ENCODE assay signal across 8 cellular contexts in genomic region chr6:157054531-157054979, GRCh38.
DNase-seq lines count a peak whose midpoint lies in the region; ATAC-seq and TF ChIP-seq lines count a peak whose summit lies in the region.
"Had no signal": no experiment of that assay in that cellular context is flagged by ENCODE, and none has a peak within 500 bp of the region (broad histone marks: within the 10 kb centered on the region; RNA-seq: fewer than 3 reads in every experiment).

No MANE protein-coding gene starts in this region.

- peaks cover 35% of the 10 kb centered on the region for H3K4me1 Mint-ChIP-seq in activated T-cell treated with anti-CD3 and anti-CD28 coated beads, Interleukin-2, amount 50 U/mL, for 72 hours (ENCODE audit: low read depth)
- H3K4me1 Mint-ChIP-seq in stimulated activated effector memory CD8-positive, alpha-beta T cell treated with anti-CD3 and anti-CD28 coated beads, Interleukin-12 subunit alpha, Interleukin-12 subunit beta, amount 100 ng/mL, for 72 hours = peaks cover 39% of the 10 kb centered on the region
- H3K4me1 Mint-ChIP-seq in type B pancreatic cell (ENCODE audit: unreplicated experiment) = peaks cover 20% of the 10 kb centered on the region

- H3K4me3 ChIP-seq in Jurkat, Clone E6-1 (ENCODE audit: low read length) = no peak overlapping the region

- H3K4me3 Mint-ChIP-seq in activated T-cell treated with anti-CD3 and anti-CD28 coated beads, Interleukin-2, amount 50 U/mL, for 72 hours = peak overlapping the region; percentile 69 to 76
- H3K4me3 Mint-ChIP-seq in stimulated activated effector memory CD8-positive, alpha-beta T cell treated with anti-CD3 and anti-CD28 coated beads, Interleukin-12 subunit alpha, Interleukin-12 subunit beta, amount 100 ng/mL, for 72 hours = peak overlapping the region; percentile 52
- no peak overlapping the region for H3K4me3 Mint-ChIP-seq in type B pancreatic cell
- H3K4me3 Mint-ChIP-seq: mesothelial cell of epicardium had no signal

- peak; percentile 84 for DNase-seq in Jurkat, Clone E6-1 (ENCODE audit: low read depth, low spot score)
- peak; percentile 30 to 56 for DNase-seq in activated T-cell treated with anti-CD3 and anti-CD28 coated beads, Interleukin-2, amount 50 U/mL, for 72 hours
- DNase-seq in stimulated activated effector memory CD8-positive, alpha-beta T cell treated with anti-CD3 and anti-CD28 coated beads, Interleukin-12 subunit alpha, Interleukin-12 subunit beta, amount 100 ng/mL, for 72 hours (ENCODE audit: low spot score in 2 of 2) = no peak
- DNase-seq in type B pancreatic cell (ENCODE audit: extremely low spot score, unreplicated experiment) = no peak
- DNase-seq in DMS53 treated with DMSO at 0.1 percent for 48 hours (lab: John Stamatoyannopoulos, UW; ENCODE audit: unreplicated experiment) = no peak

- no peaks in the 10 kb centered on the region for H3K36me3 Mint-ChIP-seq in activated T-cell treated with anti-CD3 and anti-CD28 coated beads, Interleukin-2, amount 50 U/mL, for 72 hours (ENCODE audit: insufficient read depth in 2 of 2)
- H3K36me3 Mint-ChIP-seq in stimulated activated effector memory CD8-positive, alpha-beta T cell treated with anti-CD3 and anti-CD28 coated beads, Interleukin-12 subunit alpha, Interleukin-12 subunit beta, amount 100 ng/mL, for 72 hours = peaks cover 12% of the 10 kb centered on the region
- peaks cover 16% of the 10 kb centered on the region for H3K36me3 Mint-ChIP-seq in type B pancreatic cell

- peak overlapping the region; percentile 85 for H3K27ac Mint-ChIP-seq in activated T-cell treated with anti-CD3 and anti-CD28 coated beads, Interleukin-2, amount 50 U/mL, for 72 hours
- H3K27ac Mint-ChIP-seq in stimulated activated effector memory CD8-positive, alpha-beta T cell treated with anti-CD3 and anti-CD28 coated beads, Interleukin-12 subunit alpha, Interleukin-12 subunit beta, amount 100 ng/mL, for 72 hours = peak overlapping the region; percentile 92
- no peak overlapping the region for H3K27ac Mint-ChIP-seq in type B pancreatic cell
- H3K27ac Mint-ChIP-seq: mesothelial cell of epicardium had no signal

- peak; percentile 65 for ATAC-seq in GM21360 (IDR thresholded peaks at IDR 0.05; ENCODE audit: unreplicated experiment)
- peak; percentile 88 to 89 for ATAC-seq in activated T-cell treated with anti-CD3 and anti-CD28 coated beads, Interleukin-2, amount 50 U/mL, for 72 hours (replicated peaks in 1 of 2)
- peak; percentile 93 for ATAC-seq in stimulated activated effector memory CD8-positive, alpha-beta T cell treated with anti-CD3 and anti-CD28 coated beads, Interleukin-12 subunit alpha, Interleukin-12 subunit beta, amount 100 ng/mL, for 72 hours
- no peak for ATAC-seq in GM21515 (IDR thresholded peaks at IDR 0.05; ENCODE audit: unreplicated experiment)

- H3K27me3 Mint-ChIP-seq in activated T-cell treated with anti-CD3 and anti-CD28 coated beads, Interleukin-2, amount 50 U/mL, for 72 hours (ENCODE audit: low read depth) = no peaks in the 10 kb centered on the region
- no peaks in the 10 kb centered on the region for H3K27me3 Mint-ChIP-seq in type B pancreatic cell

- H3K9me3 Mint-ChIP-seq in activated T-cell treated with anti-CD3 and anti-CD28 coated beads, Interleukin-2, amount 50 U/mL, for 72 hours = no peaks in the 10 kb centered on the region
- no peaks in the 10 kb centered on the region for H3K9me3 Mint-ChIP-seq in stimulated activated effector memory CD8-positive, alpha-beta T cell treated with anti-CD3 and anti-CD28 coated beads, Interleukin-12 subunit alpha, Interleukin-12 subunit beta, amount 100 ng/mL, for 72 hours
- H3K9me3 Mint-ChIP-seq in type B pancreatic cell = peaks cover 12% of the 10 kb centered on the region

- TF ChIP-seq CTCF in type B pancreatic cell (conservative IDR thresholded peaks at IDR 0.05) = no peak

Comparison
In these comparisons a context has a peak if more than half of its experiments do, and no peak if none do; other contexts are left out.
1. DNase-seq: peak in Jurkat, Clone E6-1 (single experiment) and activated T-cell treated with anti-CD3 and anti-CD28 coated beads, Interleukin-2, amount 50 U/mL, for 72 hours (2 of 2); none in stimulated activated effector memory CD8-positive, alpha-beta T cell treated with anti-CD3 and anti-CD28 coated beads, Interleukin-12 subunit alpha, Interleukin-12 subunit beta, amount 100 ng/mL, for 72 hours (0 of 2), type B pancreatic cell (single experiment) and DMS53 treated with DMSO at 0.1 percent for 48 hours (single experiment).